25 cellular contexts compared by ENCODE assay signal in genomic region chr11:7311903-7312302, GRCh38.
"Had no signal": no experiment of that assay in that cellular context is flagged by ENCODE, and none has a peak within 500 bp of the region (broad histone marks: within the 10 kb centered on the region; RNA-seq: fewer than 3 reads in every experiment).

No MANE protein-coding gene starts in this region.

- H3K4me3 Mint-ChIP-seq: dendritic cell treated with granulocyte-macrophage colony-stimulating factor and Interleukin-4, amounts not matched to agents 40 ng/mL and 50 ng/mL, for 4 days; effector memory CD8-positive, alpha-beta T cell; endodermal cell; mesothelial cell of epicardium; naive B cell had no signal

- H3K27me3 ChIP-seq: colonic mucosa, esophagus squamous epithelium, gastrocnemius medialis, heart right ventricle, left lung had no signal

- H3K4me1 ChIP-seq: colonic mucosa, esophagus squamous epithelium, gastrocnemius medialis, heart right ventricle, left lung, lower lobe of right lung had no signal

- H3K27ac ChIP-seq: colonic mucosa, epithelial cell of prostate, esophagus squamous epithelium, gastrocnemius medialis, heart right ventricle, left lung, lower lobe of right lung had no signal

- DNase-seq: colonic mucosa; cortex of kidney; effector CD8-positive, alpha-beta T cell; effector memory CD8-positive, alpha-beta T cell; endodermal cell; erythroblast; esophagus squamous epithelium; foreskin fibroblast; foreskin melanocyte; gastrocnemius medialis; glutamatergic neuron; head of caudate nucleus; heart right ventricle; hippocampal formation; left cardiac atrium; left lung; left ventricle myocardium superior; lower lobe of right lung; mesenchymal stem cell; mucosa of descending colon; naive B cell had no signal

- H3K27ac Mint-ChIP-seq: dendritic cell treated with granulocyte-macrophage colony-stimulating factor and Interleukin-4, amounts not matched to agents 40 ng/mL and 50 ng/mL, for 4 days; effector memory CD8-positive, alpha-beta T cell; endodermal cell; mesothelial cell of epicardium; naive B cell had no signal

- H3K9me3 Mint-ChIP-seq: dendritic cell treated with granulocyte-macrophage colony-stimulating factor and Interleukin-4, amounts not matched to agents 40 ng/mL and 50 ng/mL, for 4 days; effector memory CD8-positive, alpha-beta T cell; endodermal cell had no signal

- H3K36me3 ChIP-seq: colonic mucosa, esophagus squamous epithelium, gastrocnemius medialis, heart right ventricle, left lung, lower lobe of right lung had no signal

- H3K4me3 ChIP-seq: colonic mucosa, esophagus squamous epithelium, gastrocnemius medialis, heart right ventricle, left lung, lower lobe of right lung, mucosa of descending colon had no signal

- ATAC-seq: effector memory CD8-positive, alpha-beta T cell; esophagus mucosa; gastrocnemius medialis; left cardiac atrium; left lung; left ventricle myocardium superior; lower lobe of right lung; mucosa of descending colon had no signal

- H3K4me1 Mint-ChIP-seq: mesothelial cell of epicardium, naive B cell had no signal

- H3K9me3 ChIP-seq: colonic mucosa, esophagus squamous epithelium, gastrocnemius medialis, left lung, lower lobe of right lung, mucosa of descending colon had no signal
